8 cellular contexts compared by ENCODE assay signal in genomic region chr17:36721560-36722120, GRCh38.
DNase-seq lines count a peak whose midpoint lies in the region; ATAC-seq and TF ChIP-seq lines count a peak whose summit lies in the region.

No MANE protein-coding gene starts in this region.

- peaks cover 30% of the 10 kb centered on the region for H3K4me1 ChIP-seq in neural progenitor cell

- peak; percentile 57 for DNase-seq in GM13977 (ENCODE audit: low spot score)
- peak; percentile 51 for DNase-seq in NB4 (ENCODE audit: low read depth)
- no peak for DNase-seq in neural progenitor cell (ENCODE audit: low spot score)
- no peak for DNase-seq in RWPE1 (ENCODE audit: low spot score)
- DNase-seq in RPMI8226 = no peak

- H3K27ac ChIP-seq in neural progenitor cell (no peak overlapping the region), RWPE1 (no peak overlapping the region)

- H2AFZ ChIP-seq in neural progenitor cell (replicated peaks) = peak overlapping the region; percentile 81

- CTCF ChIA-PET in RWPE1 (lab: Yijun Ruan, JAX) = no interaction called here

- H3F3A ChIP-seq in neural progenitor cell (ENCODE audit: low read depth) = peaks cover 29% of the 10 kb centered on the region

- no peaks in the 10 kb centered on the region for H3K79me2 ChIP-seq in neural progenitor cell (ENCODE audit: low read depth)

- no peaks in the 10 kb centered on the region for H3K36me3 Mint-ChIP-seq in brain
- H3K36me3 Mint-ChIP-seq in neural progenitor cell = no peaks in the 10 kb centered on the region

- H3K27ac Mint-ChIP-seq in brain = peak overlapping the region in 3 of 5 experiments; percentile 11 to 80 (median 72)
- H3K27ac Mint-ChIP-seq in neural progenitor cell = no peak overlapping the region

- peaks cover 63% of the 10 kb centered on the region for H3K27me3 Mint-ChIP-seq in brain
- peaks cover 11% of the 10 kb centered on the region for H3K27me3 Mint-ChIP-seq in neural progenitor cell (ENCODE audit: insufficient read depth, low read depth)

- TF ChIP-seq POLR2A in NB4 (IDR thresholded peaks at IDR 0.05; ENCODE audit: extremely low read depth, insufficient read length) = no peak

- no peak for ATAC-seq in GM21360 (IDR thresholded peaks at IDR 0.05; ENCODE audit: unreplicated experiment)
- no peak for ATAC-seq in GM19035 (IDR thresholded peaks at IDR 0.05; ENCODE audit: unreplicated experiment)

- H3K4me1 Mint-ChIP-seq in brain = peaks cover 41% of the 10 kb centered on the region
- H3K4me1 Mint-ChIP-seq in neural progenitor cell = peaks cover 22% of the 10 kb centered on the region

- H3K4me3 ChIP-seq in NB4 (ENCODE audit: low read depth, low read length) = peak overlapping the region; percentile 50
- peak overlapping the region; percentile 23 for H3K4me3 ChIP-seq in neural progenitor cell

- no peak overlapping the region for H3K9ac ChIP-seq in neural progenitor cell

- no peaks in the 10 kb centered on the region for H3K27me3 ChIP-seq in neural progenitor cell

- H3K36me3 ChIP-seq in neural progenitor cell = no peaks in the 10 kb centered on the region

- TF ChIP-seq CTCF in GM13977 (IDR thresholded peaks at IDR 0.05; ENCODE audit: extremely low read depth, insufficient read depth, missing control alignments) (no peak), NB4 (IDR thresholded peaks at IDR 0.05; ENCODE audit: low read depth, low read length) (no peak), brain (conservative IDR thresholded peaks at IDR 0.05) (no peak), neural progenitor cell (IDR thresholded peaks at IDR 0.05) (no peak), RWPE1 (conservative IDR thresholded peaks at IDR 0.05; ENCODE audit: low read depth) (no peak)

- peak overlapping the region; percentile 56 to 76 (median 73) for H3K4me3 Mint-ChIP-seq in brain
- H3K4me3 Mint-ChIP-seq in neural progenitor cell = peak overlapping the region; percentile 64

- no peaks in the 10 kb centered on the region for H3K9me3 Mint-ChIP-seq in brain
- H3K9me3 Mint-ChIP-seq in neural progenitor cell = no peaks in the 10 kb centered on the region

- no peaks in the 10 kb centered on the region for H3K9me3 ChIP-seq in neural progenitor cell (ENCODE audit: low read depth)

- in situ Hi-C loops in GM13977 (cut with MboI; ENCODE audit: low pct_unique_long_range_greater_than_20kb, low sequenced_read_pairs, unreplicated experiment) = no loop called here

- no peaks in the 10 kb centered on the region for H4K20me1 ChIP-seq in neural progenitor cell (ENCODE audit: low read depth)

- peak overlapping the region; percentile 75 for H3K4me2 ChIP-seq in neural progenitor cell

- POLR2A ChIA-PET in RWPE1 (lab: Yijun Ruan, JAX; ENCODE audit: low non-redundant PET) = no interaction called here

Comparison
In these comparisons a context has a peak if more than half of its experiments do, and no peak if none do; other contexts are left out.
1. DNase-seq: peak in GM13977 (single experiment) and NB4 (single experiment); none in neural progenitor cell (single experiment), RWPE1 (single experiment) and RPMI8226 (single experiment).